Comparison of ENCODE assay signal across 2 cellular contexts in the genomic region with DNA sequence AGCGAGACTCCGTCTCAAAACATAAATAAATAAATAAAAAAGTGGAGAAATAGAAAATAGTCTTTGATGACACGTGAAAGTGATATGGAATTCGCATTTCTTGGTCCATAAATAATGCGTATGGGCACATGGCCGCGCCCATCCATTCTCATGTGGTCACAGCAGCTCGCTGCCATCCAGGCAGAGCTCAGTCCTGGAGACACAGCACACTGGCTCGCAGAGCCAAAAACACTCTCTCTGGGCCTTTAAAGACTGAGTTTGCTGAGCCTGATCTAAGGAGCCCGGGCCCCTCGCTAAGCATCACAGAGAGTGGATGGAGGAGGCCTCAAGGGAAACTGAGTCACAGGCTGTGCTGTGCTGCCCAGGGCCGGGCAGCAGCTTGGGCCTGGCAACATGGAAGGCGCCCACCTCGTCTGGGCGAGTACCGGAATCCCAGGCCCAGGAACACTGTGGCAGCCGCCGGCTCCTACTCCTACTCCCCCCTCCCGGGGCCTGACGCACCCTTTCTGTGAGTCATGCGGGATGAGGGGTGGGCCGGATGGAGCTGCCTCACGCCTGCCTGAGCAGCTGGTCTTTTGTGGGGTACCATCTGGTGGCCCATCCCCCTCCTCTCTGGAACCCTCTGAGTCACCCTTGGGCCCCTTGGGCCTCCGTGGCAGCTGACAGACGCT.
A peak's percentile ranks its signal among the peaks of the same experiment; 100 is the strongest.
TF ChIP-seq lines count a peak whose summit lies in the region.

No MANE protein-coding gene starts in this region.

TF ChIP-seq in IMR-90, 13 proteins besides CTCF, POLR2A, EP300 and RAD21:
- TF ChIP-seq RCOR1 (IDR thresholded peaks at IDR 0.05; ENCODE audit: insufficient replicate concordance, low read length): peak; percentile 96
- TF ChIP-seq NFE2L2 (IDR thresholded peaks at IDR 0.05; ENCODE audit: low read depth, low read length): peak; percentile 9; the same call in 1 of the 2 replicates
- TF ChIP-seq FOS (IDR thresholded peaks at IDR 0.05; ENCODE audit: low read depth, low read length): peak; percentile 96
- no peak for TF ChIP-seq MXI1 (IDR thresholded peaks at IDR 0.05; ENCODE audit: borderline replicate concordance, low read depth, low read length)
- no peak for TF ChIP-seq CHD1 (IDR thresholded peaks at IDR 0.05; ENCODE audit: low read depth, low read length)
- TF ChIP-seq BHLHE40 (IDR thresholded peaks at IDR 0.05; ENCODE audit: low read depth, low read length): peak; percentile 76
- TF ChIP-seq, protein P1, sequence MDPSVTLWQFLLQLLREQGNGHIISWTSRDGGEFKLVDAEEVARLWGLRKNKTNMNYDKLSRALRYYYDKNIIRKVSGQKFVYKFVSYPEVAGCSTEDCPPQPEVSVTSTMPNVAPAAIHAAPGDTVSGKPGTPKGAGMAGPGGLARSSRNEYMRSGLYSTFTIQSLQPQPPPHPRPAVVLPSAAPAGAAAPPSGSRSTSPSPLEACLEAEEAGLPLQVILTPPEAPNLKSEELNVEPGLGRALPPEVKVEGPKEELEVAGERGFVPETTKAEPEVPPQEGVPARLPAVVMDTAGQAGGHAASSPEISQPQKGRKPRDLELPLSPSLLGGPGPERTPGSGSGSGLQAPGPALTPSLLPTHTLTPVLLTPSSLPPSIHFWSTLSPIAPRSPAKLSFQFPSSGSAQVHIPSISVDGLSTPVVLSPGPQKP (IDR thresholded peaks at IDR 0.05; ENCODE audit: borderline replicate concordance, low read depth, low read length): no peak
- no peak for TF ChIP-seq SMC3 (IDR thresholded peaks at IDR 0.05; ENCODE audit: low read depth, low read length)
- no peak for TF ChIP-seq CEBPB (IDR thresholded peaks at IDR 0.05; ENCODE audit: low read depth, low read length)
- TF ChIP-seq USF2 (IDR thresholded peaks at IDR 0.05; ENCODE audit: low read depth, low read length): no peak
- TF ChIP-seq MAZ (IDR thresholded peaks at IDR 0.05; ENCODE audit: borderline replicate concordance, low read depth, low read length): peak; percentile 99

TF ChIP-seq in GM12878, 131 proteins besides CTCF, POLR2A, EP300 and RAD21:
- TF ChIP-seq TCF12 (IDR thresholded peaks at IDR 0.05; ENCODE audit: low read depth, low read length) (peak; percentile 70; the same call in 1 of the 2 replicates), TCF3 (IDR thresholded peaks at IDR 0.05; ENCODE audit: borderline replicate concordance, insufficient read depth, low read depth, low read length) (peak; percentile 87), NKRF (conservative IDR thresholded peaks at IDR 0.05) (no peak), SPI1 (IDR thresholded peaks at IDR 0.05; ENCODE audit: borderline replicate concordance, insufficient read depth, low read depth, low read length) (no peak)
- TF ChIP-seq, protein P2, sequence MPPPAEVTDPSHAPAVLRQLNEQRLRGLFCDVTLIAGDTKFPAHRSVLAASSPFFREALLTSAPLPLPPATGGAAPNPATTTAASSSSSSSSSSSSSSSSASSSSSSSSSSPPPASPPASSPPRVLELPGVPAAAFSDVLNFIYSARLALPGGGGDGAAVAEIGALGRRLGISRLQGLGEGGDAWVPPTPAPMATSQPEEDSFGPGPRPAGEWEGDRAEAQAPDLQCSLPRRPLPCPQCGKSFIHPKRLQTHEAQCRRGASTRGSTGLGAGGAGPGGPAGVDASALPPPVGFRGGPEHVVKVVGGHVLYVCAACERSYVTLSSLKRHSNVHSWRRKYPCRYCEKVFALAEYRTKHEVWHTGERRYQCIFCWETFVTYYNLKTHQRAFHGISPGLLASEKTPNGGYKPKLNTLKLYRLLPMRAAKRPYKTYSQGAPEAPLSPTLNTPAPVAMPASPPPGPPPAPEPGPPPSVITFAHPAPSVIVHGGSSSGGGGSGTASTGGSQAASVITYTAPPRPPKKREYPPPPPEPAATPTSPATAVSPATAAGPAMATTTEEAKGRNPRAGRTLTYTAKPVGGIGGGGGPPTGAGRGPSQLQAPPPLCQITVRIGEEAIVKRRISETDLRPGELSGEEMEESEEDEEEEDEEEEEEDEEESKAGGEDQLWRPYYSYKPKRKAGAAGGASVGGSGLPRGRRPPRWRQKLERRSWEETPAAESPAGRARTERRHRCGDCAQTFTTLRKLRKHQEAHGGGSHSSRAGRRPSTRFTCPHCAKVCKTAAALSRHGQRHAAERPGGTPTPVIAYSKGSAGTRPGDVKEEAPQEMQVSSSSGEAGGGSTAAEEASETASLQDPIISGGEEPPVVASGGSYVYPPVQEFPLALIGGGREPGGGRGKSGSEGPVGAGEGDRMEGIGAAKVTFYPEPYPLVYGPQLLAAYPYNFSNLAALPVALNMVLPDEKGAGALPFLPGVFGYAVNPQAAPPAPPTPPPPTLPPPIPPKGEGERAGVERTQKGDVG (CRISPR knock-in tag; IDR thresholded peaks at IDR 0.05): no peak
